Comparison of ENCODE assay signal across 28 cellular contexts in the genomic region with DNA sequence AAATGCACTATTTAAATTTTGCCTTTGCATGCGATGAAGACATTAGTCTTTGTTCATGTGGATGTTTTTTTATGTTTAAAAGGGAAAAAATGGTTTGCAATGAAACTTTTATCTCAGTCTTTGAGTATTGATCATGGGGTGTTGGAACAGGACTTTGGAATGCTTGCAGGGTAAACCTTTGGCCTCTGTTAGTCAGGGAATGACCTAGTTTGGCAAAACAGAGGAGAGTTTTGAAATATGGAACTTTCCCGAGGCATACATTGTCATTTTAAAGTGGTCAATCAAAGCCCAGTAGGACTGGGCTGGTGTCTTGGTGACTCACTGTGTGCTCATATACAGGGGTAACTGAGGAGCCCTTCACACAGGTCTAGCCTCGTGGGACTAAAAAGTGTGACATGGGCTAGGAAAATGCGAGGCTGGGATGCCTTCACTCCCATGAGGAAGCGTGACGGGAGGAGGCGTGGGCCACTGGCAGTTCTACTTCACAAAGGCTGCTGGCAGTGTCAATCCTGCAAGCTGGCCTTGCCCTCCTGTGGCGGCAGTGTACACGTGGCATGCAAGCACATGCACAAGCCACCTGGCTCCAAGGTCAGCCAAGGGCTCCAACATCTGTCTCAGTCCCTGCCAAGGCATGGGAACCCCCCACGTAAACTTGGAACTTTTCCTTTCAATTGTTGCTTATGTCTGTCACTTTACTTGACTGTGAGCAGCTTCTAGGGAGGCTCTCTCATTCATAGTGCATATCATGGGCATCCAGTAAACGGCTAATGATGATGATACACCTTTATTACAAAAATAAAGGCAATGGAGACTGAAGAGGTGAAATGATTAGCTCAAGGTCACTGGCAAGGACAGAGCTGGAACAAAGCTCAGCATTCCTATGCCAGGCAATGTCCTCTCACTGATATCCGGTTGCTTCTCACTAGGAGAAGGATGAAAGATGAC. TPM values are rescaled to one million over a fixed set of nuclear protein-coding genes. Genes with fewer than 3 reads are reported as not detected.
DNase-seq lines count a peak whose midpoint lies in the region; ATAC-seq and TF ChIP-seq lines count a peak whose summit lies in the region.
"Had no signal": no experiment of that assay in that cellular context is flagged by ENCODE, and none has a peak within 500 bp of the region (broad histone marks: within the 10 kb centered on the region; RNA-seq: fewer than 3 reads in every experiment).

No MANE protein-coding gene starts in this region.

- TF ChIP-seq EP300 in tibial nerve (IDR thresholded peaks at IDR 0.05), result no peak

- DNase-seq in HCT116 (ENCODE audit: low read depth, low spot score) (no peak), WTC11 (ENCODE audit: low spot score) (no peak), hepatocyte (ENCODE audit: low spot score) (peak; percentile 31), progenitor cell of endocrine pancreas (ENCODE audit: low spot score, unreplicated experiment) (no peak), omental fat pad (ENCODE audit: low spot score) (no peak), tibial nerve (ENCODE audit: low spot score in 2 of 2) (no peak)
- DNase-seq: activated CD4-positive, alpha-beta memory T cell treated with anti-CD3 and anti-CD28 coated beads for 36 hours; activated gamma-delta T cell treated with Interleukin-2 at 50 U/mL for 16 hours; CD4-positive, CD25-positive, alpha-beta regulatory T cell; GDM1; hypothalamus; KG1; naive B cell; NCI-H1092; NCI-H187 treated with DMSO at 0.1 percent for 48 hours; NCI-H2227 treated with DMSO at 0.1 percent for 48 hours; NCI-H774; sigmoid colon; SW 1271 had no signal

- H3K9me3 Mint-ChIP-seq in WTC11 (peaks cover 8% of the 10 kb centered on the region), progenitor cell of endocrine pancreas (ENCODE audit: low read depth) (no peaks in the 10 kb centered on the region)
- H3K9me3 Mint-ChIP-seq: activated CD4-positive, alpha-beta memory T cell treated with anti-CD3 and anti-CD28 coated beads for 36 hours; dendritic cell treated with granulocyte-macrophage colony-stimulating factor and Interleukin-4, amounts not matched to agents 40 ng/mL and 50 ng/mL, for 4 days had no signal

- TF ChIP-seq CTCF in HCT116 (IDR thresholded peaks at IDR 0.05 in 2 of 3, conservative IDR thresholded peaks at IDR 0.05 in 1 of 3; ENCODE audit: borderline replicate concordance in 1 of 3, insufficient read depth in 1 of 3, low read depth in 2 of 3, low read length in 2 of 3) (no peak), WTC11 (IDR thresholded peaks at IDR 0.05) (no peak), hepatocyte (IDR thresholded peaks at IDR 0.05; ENCODE audit: poor library complexity) (no peak), progenitor cell of endocrine pancreas (IDR thresholded peaks at IDR 0.05; ENCODE audit: unreplicated experiment) (no peak), omental fat pad (IDR thresholded peaks at IDR 0.05) (no peak), tibial nerve (IDR thresholded peaks at IDR 0.05) (no peak)

- RAD21 ChIA-PET in HCT116 (lab: Charles Lee; ENCODE audit: low non-redundant PET in 1 of 2, low total read pairs in 2 of 2, uncharacterized antibody in 2 of 2, unreplicated experiment in 2 of 2), result no interaction called here

- POLR2A ChIA-PET in HCT116 (lab: Charles Lee), result no interaction called here
- POLR2A ChIA-PET in WTC11 (lab: Charles Lee), result no interaction called here

- CTCF ChIA-PET in HCT116 (lab: Charles Lee), result no interaction called here
- CTCF ChIA-PET in WTC11 (lab: Charles Lee), result no interaction called here

- H2AFZ ChIP-seq in HCT116 (ENCODE audit: low read depth, low read length, poor library complexity, severe bottlenecking) (no peak overlapping the region), hepatocyte (no peak overlapping the region)

- peak overlapping the region; percentile 36 for H3K27ac Mint-ChIP-seq in WTC11
- H3K27ac Mint-ChIP-seq in progenitor cell of endocrine pancreas, result peak overlapping the region; percentile 93
- H3K27ac Mint-ChIP-seq: activated CD4-positive, alpha-beta memory T cell treated with anti-CD3 and anti-CD28 coated beads for 36 hours; CD4-positive, CD25-positive, alpha-beta regulatory T cell; dendritic cell treated with granulocyte-macrophage colony-stimulating factor and Interleukin-4, amounts not matched to agents 40 ng/mL and 50 ng/mL, for 4 days; naive B cell had no signal

- H3K9me2 ChIP-seq in HCT116 (ENCODE audit: insufficient read depth) (no peaks in the 10 kb centered on the region), hepatocyte (replicated peaks; ENCODE audit: insufficient read depth) (no peaks in the 10 kb centered on the region)

- H3K27me3 Mint-ChIP-seq in WTC11 (ENCODE audit: low read depth), result no peaks in the 10 kb centered on the region
- no peaks in the 10 kb centered on the region for H3K27me3 Mint-ChIP-seq in progenitor cell of endocrine pancreas

- no peak overlapping the region for H3K4me3 Mint-ChIP-seq in WTC11
- H3K4me3 Mint-ChIP-seq in progenitor cell of endocrine pancreas (ENCODE audit: low read depth), result peak overlapping the region; percentile 1
- H3K4me3 Mint-ChIP-seq: activated CD4-positive, alpha-beta memory T cell treated with anti-CD3 and anti-CD28 coated beads for 36 hours; dendritic cell treated with granulocyte-macrophage colony-stimulating factor and Interleukin-4, amounts not matched to agents 40 ng/mL and 50 ng/mL, for 4 days; naive B cell had no signal

- peak; percentile 20; the same call in 1 of the 2 replicates for ATAC-seq in HCT116
- no peak for ATAC-seq in WTC11
- no peak for ATAC-seq in omental fat pad (ENCODE audit: low FRiP score)
- ATAC-seq in HG03045 (IDR thresholded peaks at IDR 0.05; ENCODE audit: unreplicated experiment), result no peak

- intact Hi-C loops in HCT116 (cut with micrococcal nuclease), result no loop called here

- H3K36me3 Mint-ChIP-seq in WTC11, result peaks cover 29% of the 10 kb centered on the region
- H3K36me3 Mint-ChIP-seq in progenitor cell of endocrine pancreas (ENCODE audit: insufficient read depth), result no peaks in the 10 kb centered on the region
- H3K36me3 Mint-ChIP-seq: activated CD4-positive, alpha-beta memory T cell treated with anti-CD3 and anti-CD28 coated beads for 36 hours; naive B cell had no signal

- TF ChIP-seq POLR2A in HCT116 (IDR thresholded peaks at IDR 0.05; ENCODE audit: borderline replicate concordance, extremely low read depth, insufficient read depth, insufficient read length), result no peak
- TF ChIP-seq POLR2A in tibial nerve (IDR thresholded peaks at IDR 0.05), result no peak

- no peak for TF ChIP-seq RAD21 in HCT116 (IDR thresholded peaks at IDR 0.05; ENCODE audit: low read depth)

- peaks cover 44% of the 10 kb centered on the region for H3K4me1 Mint-ChIP-seq in WTC11
- peaks cover 18% of the 10 kb centered on the region for H3K4me1 Mint-ChIP-seq in progenitor cell of endocrine pancreas (ENCODE audit: low read depth)
- H3K4me1 Mint-ChIP-seq: CD4-positive, CD25-positive, alpha-beta regulatory T cell; naive B cell had no signal

- H3K4me2 ChIP-seq in HCT116 (ENCODE audit: low read length) (no peak overlapping the region), hepatocyte (no peak overlapping the region)

- H3K9ac ChIP-seq in HCT116 (ENCODE audit: low read length), result no peak overlapping the region

- H4K20me1 ChIP-seq in HCT116 (ENCODE audit: insufficient read depth) (no peaks in the 10 kb centered on the region), hepatocyte (ENCODE audit: insufficient read depth, poor library complexity, severe bottlenecking) (no peaks in the 10 kb centered on the region)

- H3K9me3 ChIP-seq in HCT116 (ENCODE audit: control insufficient read depth in 1 of 2, insufficient read depth in 1 of 2, low read depth in 1 of 2, low read length in 2 of 2) (no peaks in the 10 kb centered on the region), hepatocyte (ENCODE audit: low read depth) (no peaks in the 10 kb centered on the region), tibial nerve (no peaks in the 10 kb centered on the region)
- H3K9me3 ChIP-seq: HAP-1, sigmoid colon had no signal

- H3K79me2 ChIP-seq in HCT116 (ENCODE audit: insufficient read depth, low read length) (no peaks in the 10 kb centered on the region), hepatocyte (no peaks in the 10 kb centered on the region)

- no TSS peak for BruUV-seq in HCT116 (replicated peaks; lab: Mats Ljungman, UMichigan)

- H3K4me1 ChIP-seq in HCT116 (ENCODE audit: control insufficient read depth in 1 of 2, insufficient read depth in 2 of 2, low read length in 2 of 2) (peaks cover 0 to 4% of the 10 kb centered on the region in 2 experiments; a peak in 1 of 4 replicates), hepatocyte (ENCODE audit: insufficient read depth) (peaks cover 15% of the 10 kb centered on the region), tibial nerve (no peaks in the 10 kb centered on the region)
- H3K4me1 ChIP-seq: sigmoid colon had no signal

- no peaks in the 10 kb centered on the region for H3K27me3 ChIP-seq in HCT116 (ENCODE audit: insufficient read depth, low read length)
- no peaks in the 10 kb centered on the region for H3K27me3 ChIP-seq in hepatocyte
- no peaks in the 10 kb centered on the region for H3K27me3 ChIP-seq in tibial nerve
- H3K27me3 ChIP-seq: cardiac muscle cell, sigmoid colon had no signal

- H3K27ac ChIP-seq in HCT116 (ENCODE audit: low read depth, low read length) (no peak overlapping the region), hepatocyte (peak overlapping the region; percentile 72), tibial nerve (no peak overlapping the region)
- H3K27ac ChIP-seq: cardiac muscle cell, sigmoid colon had no signal

- WGBS in hepatocyte (ENCODE audit: low lambda C conversion rate, missing lambda C conversion rate), result 73% methylated on average over 12 of the region's 12 CpGs
- WGBS in tibial nerve, 2 donors, result 46 to 52% methylated on average over 10 to 12 of the region's 12 CpGs

- no peaks in the 10 kb centered on the region for H3K36me3 ChIP-seq in HCT116 (ENCODE audit: control insufficient read depth in 1 of 2, insufficient read depth in 2 of 2, low read length in 2 of 2)
- H3K36me3 ChIP-seq in hepatocyte (replicated peaks; ENCODE audit: insufficient read depth, low read depth), result no peaks in the 10 kb centered on the region
- H3K36me3 ChIP-seq in tibial nerve, result peaks cover 0 to 16% (median 0%) of the 10 kb centered on the region in 3 donors
- H3K36me3 ChIP-seq: cardiac muscle cell, HAP-1, sigmoid colon had no signal

- H3K4me3 ChIP-seq in HCT116 (replicated peaks in 1 of 2; ENCODE audit: low read depth in 1 of 2, low read length in 2 of 2), result no peak overlapping the region
- H3K4me3 ChIP-seq in hepatocyte, result no peak overlapping the region
- H3K4me3 ChIP-seq in tibial nerve, result no peak overlapping the region
- H3K4me3 ChIP-seq: cardiac muscle cell, HAP-1, sigmoid colon had no signal

RNA-seq across cellular contexts. Expression of gene F11, which starts 5.2 kb away (rescaled TPM):
- total RNA-seq in HCT116 (2021; ENCODE audit: unreplicated experiment) (not detected), WTC11 (2021) (1.6 to 1.9 TPM (median 1.6 TPM) in 3 replicates), hepatocyte (9.5 and 19.4 TPM in 2 replicates), progenitor cell of endocrine pancreas (0.51 and 0.53 TPM in 2 replicates), omental fat pad (under 1 TPM in 1 of 4 donors, not detected in 3; 0.19 TPM), tibial nerve (1 to 10 TPM in 1 of 4 donors, not detected in 3; 2.0 TPM)
- not detected in 2 replicates for polyA plus RNA-seq in HCT116 (2012)
- polyA plus RNA-seq in hepatocyte, result 7.1 and 8.1 TPM in 2 replicates
- total RNA-seq: activated CD4-positive, alpha-beta memory T cell treated with anti-CD3 and anti-CD28 coated beads for 36 hours; cardiac muscle cell; CD4-positive, CD25-positive, alpha-beta regulatory T cell; endothelial cell of umbilical vein; frontal cortex; lung microvascular endothelial cell; osteoblast; subcutaneous adipose tissue had no signal
- polyA plus RNA-seq: cardiac muscle cell; CD4-positive, CD25-positive, alpha-beta regulatory T cell; endothelial cell of umbilical vein had no signal

RNA-seq across cellular contexts. Expression of gene KLKB1, which starts 33.5 kb away (rescaled TPM):
- total RNA-seq in HCT116 (2021; ENCODE audit: unreplicated experiment) (0.10 TPM), WTC11 (2021) (9.8 to 10.1 TPM (median 10.1 TPM) in 3 replicates), hepatocyte (16.1 and 20.3 TPM in 2 replicates), progenitor cell of endocrine pancreas (not detected in 2 replicates), omental fat pad (1 to 10 TPM in 1 of 4 donors, under 1 TPM in 3; 0.47 to 1.3 (median 0.67) TPM), tibial nerve (1 to 10 TPM in 3 of 4 donors, under 1 TPM in 1; 0.98 to 3.7 (median 1.3) TPM)
- polyA plus RNA-seq in HCT116 (2012), result 0.05 and 0.12 TPM in 2 replicates
- polyA plus RNA-seq in hepatocyte, result 7.7 and 8.8 TPM in 2 replicates
- total RNA-seq: activated CD4-positive, alpha-beta memory T cell treated with anti-CD3 and anti-CD28 coated beads for 36 hours; endothelial cell of umbilical vein; osteoblast had no signal
- polyA plus RNA-seq: cardiac muscle cell, endothelial cell of umbilical vein had no signal
